ENCODE assay signal across 8 cellular contexts in the genomic region with DNA sequence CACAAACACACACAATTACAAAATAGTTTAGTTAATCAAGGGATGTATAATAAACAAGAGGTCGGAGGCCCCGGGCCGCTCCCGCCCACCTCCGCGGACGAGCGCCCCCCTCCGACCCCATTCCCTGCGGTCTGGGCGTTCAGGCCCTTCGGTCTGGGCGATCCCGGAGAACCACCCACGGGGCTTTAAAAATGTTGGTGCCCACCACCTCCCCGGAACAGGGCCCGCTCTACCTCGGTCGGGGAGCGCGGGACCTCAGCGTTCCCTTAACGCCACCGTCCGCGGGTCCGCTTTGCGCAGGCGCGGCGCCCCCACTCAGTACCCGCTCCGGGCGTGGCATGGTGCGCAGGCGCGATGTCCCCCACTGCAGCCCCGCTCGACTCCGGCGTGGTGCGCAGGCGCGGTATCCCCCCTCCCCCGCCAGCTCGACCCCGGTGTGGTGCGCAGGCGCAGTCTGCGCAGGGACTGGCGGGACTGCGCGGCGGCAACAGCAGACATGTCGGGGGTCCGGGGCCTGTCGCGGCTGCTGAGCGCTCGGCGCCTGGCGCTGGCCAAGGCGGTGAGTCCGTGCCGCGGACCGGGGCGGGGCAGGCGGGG. TPM values are rescaled to one million over a fixed set of nuclear protein-coding genes. Genes with fewer than 3 reads are reported as not detected.
DNase-seq lines count a peak whose midpoint lies in the region; ATAC-seq and TF ChIP-seq lines count a peak whose summit lies in the region.

A gene with protein sequence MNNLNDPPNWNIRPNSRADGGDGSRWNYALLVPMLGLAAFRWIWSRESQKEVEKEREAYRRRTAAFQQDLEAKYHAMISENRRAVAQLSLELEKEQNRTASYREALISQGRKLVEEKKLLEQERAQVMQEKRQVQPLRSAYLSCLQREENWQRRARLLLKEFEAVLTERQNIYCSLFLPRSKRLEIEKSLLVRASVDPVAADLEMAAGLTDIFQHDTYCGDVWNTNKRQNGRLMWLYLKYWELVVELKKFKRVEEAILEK (minus strand): TSS at position 294 of the 597 bp plus-strand sequence. CDS start 1,304 bp downstream, outside the sequence.
A gene (plus strand): TSS at position 461 of the 597 bp plus-strand sequence. CDS start 36 bp downstream, at position 497.

- intact Hi-C loops in CD14-positive monocyte (cut with micrococcal nuclease) = loop anchor here in 1 of 2 donors (2.0 kb wide), 1 partner anchor 53 kb away; a partner anchor contains a TSS
- intact Hi-C loops in activated CD4-positive, alpha-beta T cell treated with anti-CD3 and anti-CD28 coated beads, Interleukin-2, amount 10 ng/mL, durations not matched to agents 24 days and 14 days (cut with micrococcal nuclease) = loop anchor here (2.0 to 10.0 kb wide), 3 partner anchors 29 to 239 kb away; no protein-coding TSS in a partner anchor

- H3K9me3 Mint-ChIP-seq in CD14-positive monocyte = peaks cover 0 to 2% (median 0%) of the 10 kb centered on the region in 7 donors
- no peaks in the 10 kb centered on the region for H3K9me3 Mint-ChIP-seq in activated CD4-positive, alpha-beta T cell treated with anti-CD3 and anti-CD28 coated beads, Interleukin-2, amount 10 ng/mL, durations not matched to agents 24 days and 14 days

- no peak for TF ChIP-seq CTCF in CD14-positive monocyte (IDR thresholded peaks at IDR 0.05)

- H3K4me3 Mint-ChIP-seq in CD14-positive monocyte = peak within 1 kb of the TSS; percentile 96 to 98
- peak within 1 kb of the TSS; percentile 97 for H3K4me3 Mint-ChIP-seq in activated CD4-positive, alpha-beta T cell treated with anti-CD3 and anti-CD28 coated beads, Interleukin-2, amount 10 ng/mL, durations not matched to agents 24 days and 14 days

- H3K27ac Mint-ChIP-seq in CD14-positive monocyte = peak within 1 kb of the TSS; percentile 73 to 90 (median 86)
- H3K27ac Mint-ChIP-seq in activated CD4-positive, alpha-beta T cell treated with anti-CD3 and anti-CD28 coated beads, Interleukin-2, amount 10 ng/mL, durations not matched to agents 24 days and 14 days = peak within 1 kb of the TSS; percentile 93

- peaks cover 15 to 32% of the 10 kb centered on the region in 2 donors for H3K36me3 Mint-ChIP-seq in CD14-positive monocyte
- peaks cover 34% of the 10 kb centered on the region for H3K36me3 Mint-ChIP-seq in activated CD4-positive, alpha-beta T cell treated with anti-CD3 and anti-CD28 coated beads, Interleukin-2, amount 10 ng/mL, durations not matched to agents 24 days and 14 days (ENCODE audit: low read depth)

- peak; percentile 71 for ATAC-seq in GM19351 (IDR thresholded peaks at IDR 0.05; ENCODE audit: unreplicated experiment)
- peak; percentile 51 for ATAC-seq in HG03469 (IDR thresholded peaks at IDR 0.05; ENCODE audit: unreplicated experiment)
- peak; percentile 89 for ATAC-seq in left lobe of liver

- DNase-seq in CD14-positive monocyte (ENCODE audit: low spot score) (peak; percentile 89), NCI-H526 (lab: John Stamatoyannopoulos, UW) (peak; percentile 79 to 98), cortex of kidney (lab: John Stamatoyannopoulos, UW) (peak; percentile 75), left lobe of liver (ENCODE audit: low spot score) (peak; percentile 98)
- peak; percentile 100 for DNase-seq in activated CD4-positive, alpha-beta T cell treated with anti-CD3 and anti-CD28 coated beads, Interleukin-2, amount 10 ng/mL, durations not matched to agents 24 days and 14 days
- DNase-seq in stimulated activated CD4-positive, alpha-beta T cell treated with anti-CD3 and anti-CD28 coated beads, Interleukin-1b, Interleukin-23, amount 100 ng/mL, for 48 hours = peak; percentile 97

- H3K4me1 Mint-ChIP-seq in CD14-positive monocyte = peaks cover 48% of the 10 kb centered on the region
- H3K4me1 Mint-ChIP-seq in activated CD4-positive, alpha-beta T cell treated with anti-CD3 and anti-CD28 coated beads, Interleukin-2, amount 10 ng/mL, durations not matched to agents 24 days and 14 days = peaks cover 47% of the 10 kb centered on the region

- H3K27me3 Mint-ChIP-seq in CD14-positive monocyte (ENCODE audit: low read depth in 3 of 3) = no peaks in the 10 kb centered on the region
- H3K27me3 Mint-ChIP-seq in activated CD4-positive, alpha-beta T cell treated with anti-CD3 and anti-CD28 coated beads, Interleukin-2, amount 10 ng/mL, durations not matched to agents 24 days and 14 days = no peaks in the 10 kb centered on the region

RNA-seq across cellular contexts. Expression of the first gene that starts in this region (rescaled TPM):
- polyA plus RNA-seq in CD14-positive monocyte = 1 to 10 TPM in 1 of 2 donors, under 1 TPM in 1; 0.85 to 1.5 TPM
- 7.1 and 7.7 TPM in 2 replicates for total RNA-seq in activated CD4-positive, alpha-beta T cell treated with anti-CD3 and anti-CD28 coated beads, Interleukin-2, amount 10 ng/mL, durations not matched to agents 24 days and 14 days
- 3.1 TPM for total RNA-seq in left lobe of liver

RNA-seq across cellular contexts. Expression of the second gene that starts in this region (rescaled TPM):
- polyA plus RNA-seq in CD14-positive monocyte = 10 to 100 TPM; 91.5 to 98.0 TPM
- total RNA-seq in activated CD4-positive, alpha-beta T cell treated with anti-CD3 and anti-CD28 coated beads, Interleukin-2, amount 10 ng/mL, durations not matched to agents 24 days and 14 days = 147 and 150 TPM in 2 replicates
- 232 TPM for total RNA-seq in left lobe of liver

Comparison
In these comparisons a context has a peak if more than half of its experiments do, and no peak if none do; other contexts are left out.
1. Peak in every context shown above with its lines: DNase-seq and ATAC-seq.